ENCODE assay signal across 32 cellular contexts in the genomic region with DNA sequence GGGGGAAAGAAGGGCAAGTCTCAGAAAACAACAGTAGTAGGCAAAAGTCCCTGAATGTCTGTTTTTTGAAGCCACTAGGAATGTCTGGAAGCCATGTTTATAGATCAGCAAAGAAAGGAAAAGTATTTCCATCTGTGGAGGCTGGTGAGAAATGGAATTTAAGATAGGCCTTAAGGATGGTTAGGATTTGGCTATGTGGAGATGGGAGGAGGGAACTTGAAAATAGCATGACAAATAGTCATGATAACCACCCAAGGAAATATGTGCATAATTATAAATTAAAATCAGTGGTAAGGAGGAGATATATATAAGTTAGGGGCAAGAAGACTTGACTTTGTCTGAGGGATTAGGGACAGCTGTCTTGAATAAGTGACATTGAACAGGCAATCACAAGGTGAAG.
"Had no signal": no experiment of that assay in that cellular context is flagged by ENCODE, and none has a peak within 500 bp of the region (broad histone marks: within the 10 kb centered on the region; RNA-seq: fewer than 3 reads in every experiment).

No MANE protein-coding gene starts in this region.

- H3K27ac ChIP-seq: adrenal gland, Peyer's patch, SJSA1 had no signal

- ATAC-seq: activated CD4-positive, alpha-beta T cell treated with anti-CD3 and anti-CD28 coated beads for 36 hours; activated CD4-positive, CD25-positive, alpha-beta regulatory T cell treated with anti-CD3 and anti-CD28 coated beads, Interleukin-2, amount 50 U/mL, for 24 hours; activated naive CD4-positive, alpha-beta T cell treated with anti-CD3 and anti-CD28 coated beads, Interleukin-2, amount 50 U/mL, for 72 hours; activated T-cell treated with anti-CD3 and anti-CD28 coated beads, Interleukin-2, amount 50 U/mL, for 4 hours; PC-3 had no signal

- H3K4me3 ChIP-seq: adrenal gland, Peyer's patch, SJSA1 had no signal

- DNase-seq: activated CD4-positive, alpha-beta T cell treated with anti-CD3 and anti-CD28 coated beads for 36 hours; activated CD4-positive, alpha-beta T cell treated with anti-CD3 and anti-CD28 coated beads, Interleukin-2, amount 10 ng/mL, durations not matched to agents 7 days and 5 days; activated CD4-positive, alpha-beta T cell treated with anti-CD3 and anti-CD28 coated beads, Interleukin-2, amount 50 U/mL, for 48 hours; activated CD8-positive, alpha-beta memory T cell treated with anti-CD3 and anti-CD28 coated beads, Interleukin-2, amount 50 U/mL, for 4 hours; activated gamma-delta T cell treated with Interleukin-2 at 50 U/mL for 16 hours; activated naive CD4-positive, alpha-beta T cell treated with anti-CD3 and anti-CD28 coated beads for 36 hours; activated T-cell treated with anti-CD3 and anti-CD28 coated beads for 4 hours; activated T-cell treated with anti-CD3 and anti-CD28 coated beads, Interleukin-2, amount 50 U/mL, for 4 hours; adrenal gland; caudate nucleus; cerebellar nuclear complex; NCI-H1048; NCI-H1105 treated with DMSO at 0.1 percent for 48 hours; NCI-H1436; NCI-H1694; NCI-H1930; NCI-H2081 treated with DMSO at 0.1 percent for 48 hours; NCI-H226; NCI-H446 treated with DMSO at 0.1 percent for 48 hours; NCI-H524; PC-3; Peyer's patch; RPMI8226; SHP77 treated with DMSO at 0.1 percent for 48 hours; SK-N-SH had no signal

- H3K9me3 Mint-ChIP-seq: activated CD4-positive, alpha-beta T cell treated with anti-CD3 and anti-CD28 coated beads, Interleukin-2, amount 10 ng/mL, durations not matched to agents 7 days and 5 days; activated naive CD4-positive, alpha-beta T cell treated with anti-CD3 and anti-CD28 coated beads for 36 hours; activated naive CD4-positive, alpha-beta T cell treated with anti-CD3 and anti-CD28 coated beads, Interleukin-2, amount 50 U/mL, for 72 hours; activated T-cell treated with anti-CD3 and anti-CD28 coated beads, Interleukin-2, amount 50 U/mL, for 4 hours; activated T-helper 1 cell treated with anti-CD3 and anti-CD28 coated beads, Interleukin-12 subunit alpha, Interleukin-12 subunit beta, Interleukin-2, Interleukin-4 antibody, amounts not matched to agents 30 ng/mL and 10 ng/mL and 1 ng/mL, durations not matched to agents 14 hours and 24 hours and 36 hours; T-helper 1 cell treated with Interleukin-12 subunit alpha and Interleukin-12 subunit beta and Interleukin-4 antibody, amounts not matched to agents 30 μg/mL and 1 μg/mL, for 36 hours; T-helper 2 cell treated with Interferon-gamma antibody and Interleukin-4, amounts not matched to agents 5 μg/mL and 100 μg/mL, for 36 hours had no signal

- H3K9me3 ChIP-seq: adrenal gland, Peyer's patch, SJSA1, SK-N-SH had no signal

- H3K27ac Mint-ChIP-seq: activated CD4-positive, alpha-beta T cell treated with anti-CD3 and anti-CD28 coated beads for 36 hours; activated CD4-positive, alpha-beta T cell treated with anti-CD3 and anti-CD28 coated beads, Interleukin-2, amount 10 ng/mL, durations not matched to agents 7 days and 5 days; activated naive CD4-positive, alpha-beta T cell treated with anti-CD3 and anti-CD28 coated beads for 36 hours; activated naive CD4-positive, alpha-beta T cell treated with anti-CD3 and anti-CD28 coated beads, Interleukin-2, amount 50 U/mL, for 72 hours; activated T-helper 1 cell treated with anti-CD3 and anti-CD28 coated beads, Interleukin-12 subunit alpha, Interleukin-12 subunit beta, Interleukin-2, Interleukin-4 antibody, amounts not matched to agents 30 ng/mL and 10 ng/mL and 1 ng/mL, durations not matched to agents 14 hours and 24 hours and 36 hours; T-helper 1 cell treated with Interleukin-12 subunit alpha and Interleukin-12 subunit beta and Interleukin-4 antibody, amounts not matched to agents 30 μg/mL and 1 μg/mL, for 36 hours; T-helper 2 cell treated with Interferon-gamma antibody and Interleukin-4, amounts not matched to agents 5 μg/mL and 100 μg/mL, for 36 hours had no signal

- H3K4me1 ChIP-seq: Peyer's patch, SJSA1 had no signal

- H3K9ac ChIP-seq: SK-N-SH had no signal

- H3K36me3 ChIP-seq: adrenal gland, Peyer's patch, SJSA1 had no signal

- H3K36me3 Mint-ChIP-seq: activated naive CD4-positive, alpha-beta T cell treated with anti-CD3 and anti-CD28 coated beads, Interleukin-2, amount 50 U/mL, for 72 hours; brain had no signal

- H3K27me3 ChIP-seq: adrenal gland, Peyer's patch, SJSA1 had no signal

- H3K4me3 Mint-ChIP-seq: activated CD4-positive, alpha-beta T cell treated with anti-CD3 and anti-CD28 coated beads for 36 hours; activated CD4-positive, alpha-beta T cell treated with anti-CD3 and anti-CD28 coated beads, Interleukin-2, amount 10 ng/mL, durations not matched to agents 7 days and 5 days; activated naive CD4-positive, alpha-beta T cell treated with anti-CD3 and anti-CD28 coated beads for 36 hours; activated T-cell treated with anti-CD3 and anti-CD28 coated beads, Interleukin-2, amount 50 U/mL, for 4 hours; activated T-helper 1 cell treated with anti-CD3 and anti-CD28 coated beads, Interleukin-12 subunit alpha, Interleukin-12 subunit beta, Interleukin-2, Interleukin-4 antibody, amounts not matched to agents 30 ng/mL and 10 ng/mL and 1 ng/mL, durations not matched to agents 14 hours and 24 hours and 36 hours; brain; T-helper 1 cell treated with Interleukin-12 subunit alpha and Interleukin-12 subunit beta and Interleukin-4 antibody, amounts not matched to agents 30 μg/mL and 1 μg/mL, for 36 hours; T-helper 2 cell treated with Interferon-gamma antibody and Interleukin-4, amounts not matched to agents 5 μg/mL and 100 μg/mL, for 36 hours had no signal

- H3K4me2 ChIP-seq: SK-N-SH had no signal

- H3K4me1 Mint-ChIP-seq: activated CD4-positive, alpha-beta T cell treated with anti-CD3 and anti-CD28 coated beads for 36 hours; activated CD4-positive, alpha-beta T cell treated with anti-CD3 and anti-CD28 coated beads, Interleukin-2, amount 10 ng/mL, durations not matched to agents 7 days and 5 days had no signal

- H3K27me3 Mint-ChIP-seq: activated CD4-positive, alpha-beta T cell treated with anti-CD3 and anti-CD28 coated beads for 36 hours; brain had no signal
